14 cellular contexts compared by ENCODE assay signal in the genomic region with DNA sequence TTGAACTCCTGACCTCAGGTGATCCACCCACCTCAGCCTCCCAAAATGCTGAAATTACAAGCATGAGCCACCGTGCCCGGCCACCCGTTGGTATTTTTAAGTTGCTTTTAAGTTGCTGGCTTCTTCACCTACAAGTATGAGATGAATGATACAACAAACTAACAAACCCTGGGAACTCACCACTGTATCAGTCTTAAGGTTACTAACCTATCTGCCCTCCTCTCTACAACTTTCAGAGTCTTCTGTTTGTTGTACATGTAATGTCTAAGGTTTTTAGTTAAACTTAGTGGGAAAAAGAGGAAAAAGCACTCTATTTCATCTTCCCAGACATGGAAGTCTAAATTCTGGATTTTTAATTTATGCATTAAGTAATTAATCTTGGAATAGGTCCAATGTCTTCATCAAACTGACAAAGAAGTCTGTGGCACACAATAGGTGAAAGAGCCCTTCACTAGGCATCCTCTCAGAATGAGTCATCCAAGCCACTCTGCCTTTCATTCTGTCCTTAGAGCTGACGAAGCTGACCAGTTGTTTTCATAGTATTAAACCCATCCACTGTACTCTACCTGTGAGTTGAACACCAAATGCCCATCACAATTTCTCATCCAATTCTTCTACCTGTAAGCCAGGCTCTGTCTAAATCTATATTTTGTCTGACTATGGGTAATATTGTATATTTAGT.
DNase-seq lines count a peak whose midpoint lies in the region; ATAC-seq and TF ChIP-seq lines count a peak whose summit lies in the region.
"Had no signal": no experiment of that assay in that cellular context is flagged by ENCODE, and none has a peak within 500 bp of the region (broad histone marks: within the 10 kb centered on the region; RNA-seq: fewer than 3 reads in every experiment).

No MANE protein-coding gene starts in this region.

- H3K36me3 ChIP-seq in RWPE2 (ENCODE audit: low read depth), result no peaks in the 10 kb centered on the region
- H3K36me3 ChIP-seq: colonic mucosa, tibial artery had no signal

- ATAC-seq in GM18909 (IDR thresholded peaks at IDR 0.05; ENCODE audit: poor library complexity, unreplicated experiment) (peak; percentile 96), HG02943 (IDR thresholded peaks at IDR 0.05; ENCODE audit: low read depth, unreplicated experiment) (peak; percentile 93), RWPE2 (ENCODE audit: low read depth) (0 out of 3 replicates have a peak, but pooled peaks have one; percentile 56)
- ATAC-seq in activated CD8-positive, alpha-beta memory T cell treated with anti-CD3 and anti-CD28 coated beads, Interleukin-2, amount 10 ng/mL, durations not matched to agents 7 days and 5 days, result no peak

- DNase-seq in DMS53 (lab: John Stamatoyannopoulos, UW) (peak; percentile 80), RWPE2 (ENCODE audit: low spot score) (no peak), pons (ENCODE audit: low spot score) (no peak), germinal center (ENCODE audit: low spot score) (no peak)
- no peak for DNase-seq in activated CD4-positive, alpha-beta T cell treated with anti-CD3 and anti-CD28 coated beads, Interleukin-2, amount 10 ng/mL, durations not matched to agents 7 days and 5 days
- DNase-seq in activated CD8-positive, alpha-beta memory T cell treated with anti-CD3 and anti-CD28 coated beads, Interleukin-2, amount 10 ng/mL, durations not matched to agents 7 days and 5 days, result no peak
- DNase-seq: activated CD4-positive, alpha-beta T cell treated with anti-CD3 and anti-CD28 coated beads, Interleukin-2, amount 10 ng/mL, durations not matched to agents 24 days and 14 days; activated naive CD4-positive, alpha-beta T cell treated with anti-CD3 and anti-CD28 coated beads, Interleukin-2, amount 50 U/mL, for 16 hours; colonic mucosa; naive B cell; NCI-H774; tibial artery had no signal

- no peaks in the 10 kb centered on the region for H3K4me1 Mint-ChIP-seq in activated CD4-positive, alpha-beta T cell treated with anti-CD3 and anti-CD28 coated beads, Interleukin-2, amount 10 ng/mL, durations not matched to agents 7 days and 5 days
- H3K4me1 Mint-ChIP-seq in activated CD8-positive, alpha-beta memory T cell treated with anti-CD3 and anti-CD28 coated beads, Interleukin-2, amount 10 ng/mL, durations not matched to agents 7 days and 5 days, result no peaks in the 10 kb centered on the region
- H3K4me1 Mint-ChIP-seq: activated CD4-positive, alpha-beta T cell treated with anti-CD3 and anti-CD28 coated beads, Interleukin-2, amount 10 ng/mL, durations not matched to agents 24 days and 14 days; naive B cell had no signal

- POLR2A ChIA-PET in activated CD4-positive, alpha-beta T cell treated with anti-CD3 and anti-CD28 coated beads, Interleukin-2, amount 10 ng/mL, durations not matched to agents 7 days and 5 days (lab: Charles Lee), result no interaction called here

- H3K9me3 ChIP-seq in RWPE2 (ENCODE audit: severe bottlenecking), result no peaks in the 10 kb centered on the region
- H3K9me3 ChIP-seq: colonic mucosa, tibial artery had no signal

- peaks cover 4% of the 10 kb centered on the region for H3K9me3 Mint-ChIP-seq in activated CD4-positive, alpha-beta T cell treated with anti-CD3 and anti-CD28 coated beads, Interleukin-2, amount 10 ng/mL, durations not matched to agents 7 days and 5 days
- H3K9me3 Mint-ChIP-seq in activated CD8-positive, alpha-beta memory T cell treated with anti-CD3 and anti-CD28 coated beads, Interleukin-2, amount 10 ng/mL, durations not matched to agents 7 days and 5 days (ENCODE audit: low read depth), result peaks cover 3% of the 10 kb centered on the region
- H3K9me3 Mint-ChIP-seq: activated CD4-positive, alpha-beta T cell treated with anti-CD3 and anti-CD28 coated beads, Interleukin-2, amount 10 ng/mL, durations not matched to agents 24 days and 14 days had no signal

- H3K36me3 Mint-ChIP-seq in activated CD4-positive, alpha-beta T cell treated with anti-CD3 and anti-CD28 coated beads, Interleukin-2, amount 10 ng/mL, durations not matched to agents 7 days and 5 days (ENCODE audit: low read depth), result no peaks in the 10 kb centered on the region
- no peaks in the 10 kb centered on the region for H3K36me3 Mint-ChIP-seq in activated CD8-positive, alpha-beta memory T cell treated with anti-CD3 and anti-CD28 coated beads, Interleukin-2, amount 10 ng/mL, durations not matched to agents 7 days and 5 days

- H3K4me1 ChIP-seq in RWPE2 (ENCODE audit: insufficient read depth, poor library complexity, severe bottlenecking), result no peaks in the 10 kb centered on the region
- H3K4me1 ChIP-seq: colonic mucosa had no signal

- H3K27me3 Mint-ChIP-seq in activated CD4-positive, alpha-beta T cell treated with anti-CD3 and anti-CD28 coated beads, Interleukin-2, amount 10 ng/mL, durations not matched to agents 7 days and 5 days, result no peaks in the 10 kb centered on the region
- H3K27me3 Mint-ChIP-seq in activated CD8-positive, alpha-beta memory T cell treated with anti-CD3 and anti-CD28 coated beads, Interleukin-2, amount 10 ng/mL, durations not matched to agents 7 days and 5 days, result no peaks in the 10 kb centered on the region
- H3K27me3 Mint-ChIP-seq: activated CD4-positive, alpha-beta T cell treated with anti-CD3 and anti-CD28 coated beads, Interleukin-2, amount 10 ng/mL, durations not matched to agents 24 days and 14 days; naive B cell had no signal

- no peak overlapping the region for H3K4me3 Mint-ChIP-seq in activated CD4-positive, alpha-beta T cell treated with anti-CD3 and anti-CD28 coated beads, Interleukin-2, amount 10 ng/mL, durations not matched to agents 7 days and 5 days
- H3K4me3 Mint-ChIP-seq in activated CD8-positive, alpha-beta memory T cell treated with anti-CD3 and anti-CD28 coated beads, Interleukin-2, amount 10 ng/mL, durations not matched to agents 7 days and 5 days, result no peak overlapping the region
- H3K4me3 Mint-ChIP-seq: activated CD4-positive, alpha-beta T cell treated with anti-CD3 and anti-CD28 coated beads, Interleukin-2, amount 10 ng/mL, durations not matched to agents 24 days and 14 days; naive B cell had no signal

- H3K27ac Mint-ChIP-seq in activated CD4-positive, alpha-beta T cell treated with anti-CD3 and anti-CD28 coated beads, Interleukin-2, amount 10 ng/mL, durations not matched to agents 7 days and 5 days, result no peak overlapping the region
- no peak overlapping the region for H3K27ac Mint-ChIP-seq in activated CD8-positive, alpha-beta memory T cell treated with anti-CD3 and anti-CD28 coated beads, Interleukin-2, amount 10 ng/mL, durations not matched to agents 7 days and 5 days
- H3K27ac Mint-ChIP-seq: activated CD4-positive, alpha-beta T cell treated with anti-CD3 and anti-CD28 coated beads, Interleukin-2, amount 10 ng/mL, durations not matched to agents 24 days and 14 days; naive B cell had no signal

- H3K4me3 ChIP-seq in RWPE2 (ENCODE audit: severe bottlenecking), result no peak overlapping the region
- H3K4me3 ChIP-seq: colonic mucosa, tibial artery had no signal

- no peak overlapping the region for H3K27ac ChIP-seq in RWPE2 (ENCODE audit: poor library complexity, severe bottlenecking)
- H3K27ac ChIP-seq: colonic mucosa, tibial artery had no signal

- no peak for TF ChIP-seq CTCF in RWPE2 (IDR thresholded peaks at IDR 0.05; ENCODE audit: poor library complexity, severe bottlenecking)

- CTCF ChIA-PET in activated CD4-positive, alpha-beta T cell treated with anti-CD3 and anti-CD28 coated beads, Interleukin-2, amount 10 ng/mL, durations not matched to agents 7 days and 5 days (lab: Charles Lee), result no interaction called here
- CTCF ChIA-PET in activated CD8-positive, alpha-beta memory T cell treated with anti-CD3 and anti-CD28 coated beads, Interleukin-2, amount 10 ng/mL, durations not matched to agents 7 days and 5 days (lab: Charles Lee), result no interaction called here

- H3K27me3 ChIP-seq in RWPE2 (ENCODE audit: insufficient read depth, poor library complexity, severe bottlenecking), result no peaks in the 10 kb centered on the region
- H3K27me3 ChIP-seq: colonic mucosa, tibial artery had no signal
